24 cellular contexts compared by ENCODE assay signal in the genomic region with DNA sequence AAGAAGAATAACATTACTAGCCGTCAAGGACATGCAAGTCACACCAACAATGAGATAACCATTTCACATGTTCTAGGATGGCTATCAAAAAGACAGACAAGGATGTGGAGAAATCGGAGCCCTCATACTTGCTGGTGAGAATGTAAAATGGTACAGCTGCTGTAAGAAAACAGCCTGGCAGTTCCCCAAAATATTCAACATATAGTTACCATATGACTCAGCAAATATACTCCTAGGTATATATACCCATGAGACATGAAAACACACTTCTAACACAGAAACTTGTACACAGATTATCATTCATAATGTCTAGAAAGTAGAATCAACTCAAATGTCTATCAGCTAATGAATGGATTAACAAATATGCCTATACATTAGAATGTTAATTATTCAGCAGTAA.
DNase-seq lines count a peak whose midpoint lies in the region; ATAC-seq and TF ChIP-seq lines count a peak whose summit lies in the region.
"Had no signal": no experiment of that assay in that cellular context is flagged by ENCODE, and none has a peak within 500 bp of the region (broad histone marks: within the 10 kb centered on the region; RNA-seq: fewer than 3 reads in every experiment).

No MANE protein-coding gene starts in this region.

- H3K4me3 ChIP-seq in Karpas-422 (ENCODE audit: low read length) (no peak overlapping the region), PC-9 (no peak overlapping the region), neutrophil (ENCODE audit: low read depth in 1 of 2, low read length in 1 of 2) (no peak overlapping the region), HAP-1 (no peak overlapping the region)
- H3K4me3 ChIP-seq: MG63 had no signal

- no peak for TF ChIP-seq CTCF in PC-9 (conservative IDR thresholded peaks at IDR 0.05)
- no peak for TF ChIP-seq CTCF in neutrophil (IDR thresholded peaks at IDR 0.05)

- H3K9me2 ChIP-seq in Karpas-422 (replicated peaks; ENCODE audit: insufficient read depth, low read length) = no peaks in the 10 kb centered on the region
- no peaks in the 10 kb centered on the region for H3K9me2 ChIP-seq in PC-9 (ENCODE audit: insufficient read depth)
- H3K9me2 ChIP-seq: SK-N-SH had no signal

- H3F3A ChIP-seq in PC-9 (ENCODE audit: insufficient read depth, low read depth) = peaks cover 15% of the 10 kb centered on the region

- H3K4me1 ChIP-seq in Karpas-422 (ENCODE audit: low read length) (no peaks in the 10 kb centered on the region), PC-9 (replicated peaks; ENCODE audit: insufficient read depth) (no peaks in the 10 kb centered on the region), neutrophil (ENCODE audit: control insufficient read depth in 1 of 2, insufficient read depth in 1 of 2, low read depth in 1 of 2, low read length in 1 of 2) (no peaks in the 10 kb centered on the region), HAP-1 (no peaks in the 10 kb centered on the region)

- no peak for DNase-seq in activated CD8-positive, alpha-beta memory T cell treated with anti-CD3 and anti-CD28 coated beads, Interleukin-2, amount 10 ng/mL, durations not matched to agents 7 days and 5 days
- no peak for DNase-seq in activated CD8-positive, alpha-beta memory T cell treated with anti-CD3 and anti-CD28 coated beads, Interleukin-2, amount 50 U/mL, for 48 hours
- peak; percentile 39 for DNase-seq in Karpas-422
- DNase-seq in PC-9 = no peak
- no peak for DNase-seq in HAP-1 (ENCODE audit: low spot score in 2 of 2)
- DNase-seq: GOT3, MG63, NCI-H1105, NCI-H146, NCI-H2081, NCI-H2171, NCI-H345, NCI-H524, NCI-H774, PC-3, SHP77 treated with DMSO at 0.1 percent for 48 hours, SK-N-SH, T-helper 2 cell had no signal

- in situ Hi-C loops in HAP-1 (cut with MboI; ENCODE audit: low sequenced_read_pairs) = no loop called here

- POLR2A ChIA-PET in PC-9 (lab: Charles Lee; ENCODE audit: unreplicated experiment) = interaction anchor here (0.6 to 0.7 kb wide), 2 partner anchors 219 to 1867 kb away, joined by 5 to 12 read pairs; no protein-coding TSS in a partner anchor

- H3K36me3 ChIP-seq in Karpas-422 (ENCODE audit: insufficient read depth, low read length) (peaks cover 35% of the 10 kb centered on the region; the same call in 1 of the 2 replicates), PC-9 (ENCODE audit: low read depth) (peaks cover 21% of the 10 kb centered on the region), neutrophil (peaks cover 95% of the 10 kb centered on the region), HAP-1 (replicated peaks) (peaks cover 45% of the 10 kb centered on the region)

- intact Hi-C loops in PC-9 (cut with micrococcal nuclease; ENCODE audit: unreplicated experiment) = no loop called here

- H3K9ac ChIP-seq in Karpas-422 (ENCODE audit: low read length) = no peak overlapping the region
- H3K9ac ChIP-seq: SK-N-SH had no signal

- H3K27ac ChIP-seq in Karpas-422 (ENCODE audit: low read length) = no peak overlapping the region
- H3K27ac ChIP-seq in PC-9 = 0 out of 2 replicates have a peak overlapping the region, but pooled peaks have one; percentile 6
- H3K27ac ChIP-seq in neutrophil = peak overlapping the region; percentile 0
- H3K27ac ChIP-seq: RWPE1 had no signal

- H2AFZ ChIP-seq in Karpas-422 (ENCODE audit: low read length) (no peak overlapping the region), PC-9 (no peak overlapping the region)

- H4K20me1 ChIP-seq in Karpas-422 (ENCODE audit: insufficient read depth, low read depth, low read length) (no peaks in the 10 kb centered on the region), PC-9 (ENCODE audit: insufficient read depth) (no peaks in the 10 kb centered on the region)

- BruUV-seq in PC-9 (replicated peaks; lab: Mats Ljungman, UMichigan) = no TSS peak

- CTCF ChIA-PET in activated CD8-positive, alpha-beta memory T cell treated with anti-CD3 and anti-CD28 coated beads, Interleukin-2, amount 10 ng/mL, durations not matched to agents 7 days and 5 days (lab: Charles Lee) = no interaction called here
- CTCF ChIA-PET in PC-9 (lab: Charles Lee) = no interaction called here

- H3K4me2 ChIP-seq in Karpas-422 (ENCODE audit: low read depth, low read length, poor library complexity, severe bottlenecking) = no peak overlapping the region
- no peak overlapping the region for H3K4me2 ChIP-seq in PC-9
- H3K4me2 ChIP-seq: SK-N-SH had no signal

- H3K9me3 ChIP-seq in Karpas-422 (ENCODE audit: low read length) (no peaks in the 10 kb centered on the region), PC-9 (ENCODE audit: insufficient read depth, low read depth) (no peaks in the 10 kb centered on the region), neutrophil (no peaks in the 10 kb centered on the region), HAP-1 (no peaks in the 10 kb centered on the region)
- H3K9me3 ChIP-seq: MG63, SK-N-SH had no signal

- no peak for ATAC-seq in activated CD8-positive, alpha-beta memory T cell treated with anti-CD3 and anti-CD28 coated beads, Interleukin-2, amount 10 ng/mL, durations not matched to agents 7 days and 5 days
- no peak for ATAC-seq in GM21515 (IDR thresholded peaks at IDR 0.05; ENCODE audit: unreplicated experiment)
- no peak for ATAC-seq in HG03097 (IDR thresholded peaks at IDR 0.05; ENCODE audit: low FRiP score, unreplicated experiment)
- ATAC-seq: PC-3 had no signal

- H3K79me2 ChIP-seq in Karpas-422 (ENCODE audit: low read length) = peaks cover 24% of the 10 kb centered on the region
- 0 out of 2 replicates have a peak, but pooled peaks cover 12% of the 10 kb centered on the region for H3K79me2 ChIP-seq in PC-9 (ENCODE audit: low read depth)

- H3K4me3 Mint-ChIP-seq in activated CD8-positive, alpha-beta memory T cell treated with anti-CD3 and anti-CD28 coated beads, Interleukin-2, amount 10 ng/mL, durations not matched to agents 7 days and 5 days = no peak overlapping the region
- H3K4me3 Mint-ChIP-seq: B cell, CD14-positive monocyte had no signal

- H3K27me3 Mint-ChIP-seq in activated CD8-positive, alpha-beta memory T cell treated with anti-CD3 and anti-CD28 coated beads, Interleukin-2, amount 10 ng/mL, durations not matched to agents 7 days and 5 days = no peaks in the 10 kb centered on the region
- H3K27me3 Mint-ChIP-seq: B cell had no signal

- no peaks in the 10 kb centered on the region for H3K9me3 Mint-ChIP-seq in activated CD8-positive, alpha-beta memory T cell treated with anti-CD3 and anti-CD28 coated beads, Interleukin-2, amount 10 ng/mL, durations not matched to agents 7 days and 5 days (ENCODE audit: low read depth)
- H3K9me3 Mint-ChIP-seq: CD14-positive monocyte had no signal

- H3K36me3 Mint-ChIP-seq in activated CD8-positive, alpha-beta memory T cell treated with anti-CD3 and anti-CD28 coated beads, Interleukin-2, amount 10 ng/mL, durations not matched to agents 7 days and 5 days = peaks cover 40% of the 10 kb centered on the region

- H3K27me3 ChIP-seq in Karpas-422 (ENCODE audit: low read length) (no peaks in the 10 kb centered on the region), PC-9 (ENCODE audit: insufficient read depth, low read depth) (no peaks in the 10 kb centered on the region), neutrophil (no peaks in the 10 kb centered on the region), HAP-1 (ENCODE audit: low read depth) (no peaks in the 10 kb centered on the region)
- H3K27me3 ChIP-seq: MG63 had no signal

- H3K4me1 Mint-ChIP-seq in activated CD8-positive, alpha-beta memory T cell treated with anti-CD3 and anti-CD28 coated beads, Interleukin-2, amount 10 ng/mL, durations not matched to agents 7 days and 5 days = no peaks in the 10 kb centered on the region
- H3K4me1 Mint-ChIP-seq: B cell, CD14-positive monocyte had no signal

- H3K27ac Mint-ChIP-seq in activated CD8-positive, alpha-beta memory T cell treated with anti-CD3 and anti-CD28 coated beads, Interleukin-2, amount 10 ng/mL, durations not matched to agents 7 days and 5 days = peak overlapping the region; percentile 42
- H3K27ac Mint-ChIP-seq: B cell had no signal
